8 cellular contexts compared by ENCODE assay signal in genomic region chr13:19782727-19783682, GRCh38. TPM values are rescaled to one million over a fixed set of nuclear protein-coding genes. Genes with fewer than 3 reads are reported as not detected.
DNase-seq lines count a peak whose midpoint lies in the region; ATAC-seq and TF ChIP-seq lines count a peak whose summit lies in the region.
"Not testable (repeated sequence)": the region's sequence is repeated elsewhere in the genome, so short reads cannot be mapped to it uniquely, and the experiment has no call there.

PSPC1 (minus strand) TSS chr13:19782945; CDS start chr13:19782757, 188 bp downstream.

- H3K4me3 ChIP-seq in ovary (peak within 1 kb of the TSS; percentile 92), thyroid gland (replicated peaks in 1 of 3) (peak within 1 kb of the TSS; percentile 53 to 100 (median 94))

- H3K27ac ChIP-seq in ovary (peak within 1 kb of the TSS; percentile 74 to 86), thyroid gland (peak within 1 kb of the TSS; percentile 88 to 95 (median 92))

- not testable (repeated sequence) for TF ChIP-seq EP300 in ovary (IDR thresholded peaks at IDR 0.05)

- TF ChIP-seq CTCF in ovary (IDR thresholded peaks at IDR 0.05): not testable (repeated sequence)
- peak in 1 of 6 experiments; percentile 3 for TF ChIP-seq CTCF in thyroid gland (IDR thresholded peaks at IDR 0.05)

- peak within 1 kb of the TSS; percentile 99 for H3K27ac Mint-ChIP-seq in activated naive CD8-positive, alpha-beta T cell treated with anti-CD3 and anti-CD28 coated beads, Interleukin-2, amount 50 U/mL, for 24 hours

- not testable (repeated sequence) for H3K9me3 ChIP-seq in ovary, thyroid gland

- intact Hi-C loops in Right ventricle myocardium inferior (cut with DNase I): loop anchor here (1.0 to 2.0 kb wide), 2 partner anchors 80 to 175 kb away; partner anchors contain the start of genes ZMYM2 and ZMYM5
- intact Hi-C loops in ovary (cut with DNase I): loop anchor here in 3 of 4 donors (5.0 to 10.0 kb wide), 3 partner anchors 79 to 148 kb away; partner anchors contain the start of genes ZMYM5 (in 3 of the 3) and MPHOSPH8 (in 1 of the 3)
- intact Hi-C loops in thyroid gland (cut with DNase I): loop anchor here (5.0 to 10.0 kb wide), 2 partner anchors 148 to 174 kb away; partner anchors contain the start of genes MPHOSPH8 and ZMYM2

- peak; percentile 94 for ATAC-seq in HG02759 (IDR thresholded peaks at IDR 0.05; ENCODE audit: unreplicated experiment)
- peak; percentile 89 for ATAC-seq in activated naive CD8-positive, alpha-beta T cell treated with anti-CD3 and anti-CD28 coated beads, Interleukin-2, amount 50 U/mL, for 24 hours
- ATAC-seq in Right ventricle myocardium inferior: peak; percentile 97

- TF ChIP-seq POLR2A in GM10847 (IDR thresholded peaks at IDR 0.05; ENCODE audit: extremely low read depth, insufficient read length) (peak; percentile 90), ovary (IDR thresholded peaks at IDR 0.05) (peak; percentile 72), thyroid gland (IDR thresholded peaks at IDR 0.05) (peak in 1 of 2 donors; percentile 98)

- peak; percentile 20 for DNase-seq in NCI-H1417 treated with DMSO at 0.1 percent for 48 hours (lab: John Stamatoyannopoulos, UW)
- peak; percentile 97 for DNase-seq in SW480 (ENCODE audit: low spot score)
- DNase-seq in activated naive CD8-positive, alpha-beta T cell treated with anti-CD3 and anti-CD28 coated beads, Interleukin-2, amount 50 U/mL, for 24 hours: peak; percentile 96
- DNase-seq in Right ventricle myocardium inferior (ENCODE audit: missing footprints): peak; percentile 97
- peak; percentile 94 to 96 (median 96) for DNase-seq in ovary
- DNase-seq in thyroid gland: peak; percentile 93 to 95

- H3K4me1 Mint-ChIP-seq in activated naive CD8-positive, alpha-beta T cell treated with anti-CD3 and anti-CD28 coated beads, Interleukin-2, amount 50 U/mL, for 24 hours: peaks cover 14% of the 10 kb centered on the region

- H3K4me3 Mint-ChIP-seq in activated naive CD8-positive, alpha-beta T cell treated with anti-CD3 and anti-CD28 coated beads, Interleukin-2, amount 50 U/mL, for 24 hours: peak within 1 kb of the TSS; percentile 94

- not testable (repeated sequence) for H3K4me1 ChIP-seq in ovary (ENCODE audit: insufficient read depth); thyroid gland

- H3K27me3 ChIP-seq in ovary, thyroid gland: not testable (repeated sequence)

- H3K36me3 ChIP-seq in ovary, thyroid gland: not testable (repeated sequence)

- not testable (repeated sequence) for H3K27me3 Mint-ChIP-seq in activated naive CD8-positive, alpha-beta T cell treated with anti-CD3 and anti-CD28 coated beads, Interleukin-2, amount 50 U/mL, for 24 hours

- WGBS in ovary, 3 donors: 17 to 19% (median 19%) methylated on average over 50 of the region's 50 CpGs
- 21 to 28% methylated on average over 36 to 47 of the region's 50 CpGs for WGBS in thyroid gland, 2 donors

- H3K9me3 Mint-ChIP-seq in activated naive CD8-positive, alpha-beta T cell treated with anti-CD3 and anti-CD28 coated beads, Interleukin-2, amount 50 U/mL, for 24 hours: not testable (repeated sequence)

- peaks cover 12% of the 10 kb centered on the region for H3K36me3 Mint-ChIP-seq in activated naive CD8-positive, alpha-beta T cell treated with anti-CD3 and anti-CD28 coated beads, Interleukin-2, amount 50 U/mL, for 24 hours (ENCODE audit: low read depth)

RNA-seq across cellular contexts. Expression of gene PSPC1, which starts in this region (rescaled TPM):
- total RNA-seq in Right ventricle myocardium inferior: 24.9 TPM
- total RNA-seq in ovary: 10 to 100 TPM; 46.3 to 74.0 (median 66.8) TPM
- 10 to 100 TPM; 34.7 to 35.0 TPM for polyA plus RNA-seq in ovary
- total RNA-seq in thyroid gland: 10 to 100 TPM; 75.1 to 90.8 (median 86.8) TPM

Comparison
In these comparisons a context has a peak if more than half of its experiments do, and no peak if none do; other contexts are left out.
1. Peak in every context shown above with its lines: DNase-seq, ATAC-seq, H3K4me3 ChIP-seq and H3K27ac ChIP-seq.
2. DNase-seq: peak in every context shown above with its lines; median percentile 97 in SW480; 97 in Right ventricle myocardium inferior; 96 in activated naive CD8-positive, alpha-beta T cell treated with anti-CD3 and anti-CD28 coated beads, Interleukin-2, amount 50 U/mL, for 24 hours; 96 in ovary; 94 in thyroid gland; 20 in NCI-H1417 treated with DMSO at 0.1 percent for 48 hours.